ENCODE assay signal across 27 cellular contexts in genomic region chr2:48488545-48488944, GRCh38.
"Had no signal": no experiment of that assay in that cellular context is flagged by ENCODE, and none has a peak within 500 bp of the region (broad histone marks: within the 10 kb centered on the region; RNA-seq: fewer than 3 reads in every experiment).

No MANE protein-coding gene starts in this region.

- H3K27ac Mint-ChIP-seq: naive B cell; natural killer cell treated with Interleukin-12 subunit alpha and Interleukin-12 subunit beta and Interleukin-15 and Interleukin-18, amount 100 ng/mL, for 72 hours; neural progenitor cell; progenitor cell of endocrine pancreas; stimulated activated effector memory CD8-positive, alpha-beta T cell treated with anti-CD3 and anti-CD28 coated beads, Interleukin-12 subunit alpha, Interleukin-12 subunit beta, amount 100 ng/mL, for 72 hours; stimulated activated naive B cell treated with anti-CD40 and anti-IgM and Interleukin-4, amounts not matched to agents 10 μg/mL and 1 μg/mL and 100 μg/mL, for 72 hours; stimulated activated naive CD8-positive, alpha-beta T cell treated with anti-CD3 and anti-CD28 coated beads, Interleukin-15, Interleukin-2, amounts not matched to agents 100 ng/mL and 50 ng/mL, for 24 hours had no signal

- H3K4me1 Mint-ChIP-seq: neural progenitor cell; stimulated activated effector memory CD8-positive, alpha-beta T cell treated with anti-CD3 and anti-CD28 coated beads, Interleukin-12 subunit alpha, Interleukin-12 subunit beta, amount 100 ng/mL, for 72 hours; stimulated activated naive B cell treated with anti-CD40 and anti-IgM and Interleukin-4, amounts not matched to agents 10 μg/mL and 1 μg/mL and 100 μg/mL, for 72 hours had no signal

- H3K4me1 ChIP-seq: neural progenitor cell, parathyroid adenoma, psoas muscle, thyroid gland, tibial nerve, upper lobe of left lung had no signal

- H3K36me3 ChIP-seq: neural progenitor cell, ovary had no signal

- H3K4me3 ChIP-seq: neural progenitor cell, ovary, psoas muscle, stomach, thoracic aorta, thyroid gland, tibial nerve, upper lobe of left lung had no signal

- H3K4me3 Mint-ChIP-seq: naive B cell; naive thymus-derived CD8-positive, alpha-beta T cell; natural killer cell treated with Interleukin-12 subunit alpha and Interleukin-12 subunit beta and Interleukin-15 and Interleukin-18, amount 100 ng/mL, for 72 hours; neural progenitor cell; stimulated activated effector memory CD8-positive, alpha-beta T cell treated with anti-CD3 and anti-CD28 coated beads, Interleukin-12 subunit alpha, Interleukin-12 subunit beta, amount 100 ng/mL, for 72 hours; stimulated activated naive B cell treated with anti-CD40 and anti-IgM and Interleukin-4, amounts not matched to agents 10 μg/mL and 1 μg/mL and 100 μg/mL, for 72 hours; stimulated activated naive CD8-positive, alpha-beta T cell treated with anti-CD3 and anti-CD28 coated beads, Interleukin-15, Interleukin-2, amounts not matched to agents 100 ng/mL and 50 ng/mL, for 24 hours had no signal

- H3K27ac ChIP-seq: neural progenitor cell, ovary, parathyroid adenoma, psoas muscle, thoracic aorta, thyroid gland, tibial nerve, upper lobe of left lung had no signal

- H3K9me3 ChIP-seq: ovary, psoas muscle, stomach, thoracic aorta, thyroid gland, tibial nerve, upper lobe of left lung had no signal

- DNase-seq: naive B cell; naive thymus-derived CD8-positive, alpha-beta T cell; occipital lobe; ovary; posterior cingulate gyrus; psoas muscle; right cardiac atrium; small intestine; stimulated activated CD4-positive, alpha-beta T cell treated with anti-CD3 and anti-CD28 coated beads, Interleukin-15, amount 100 ng/mL, for 24 hours; stimulated activated CD4-positive, alpha-beta T cell treated with anti-CD3 and anti-CD28 coated beads, Interleukin-2, amount 100 ng/mL, for 24 hours; stimulated activated CD4-positive, alpha-beta T cell treated with anti-CD3 and anti-CD28 coated beads, Interleukin-2, amount 100 ng/mL, for 48 hours; stimulated activated CD4-positive, alpha-beta T cell treated with anti-CD3 and anti-CD28 coated beads, Interleukin-4, amount 100 ng/mL, for 24 hours; stimulated activated naive B cell treated with anti-CD40 and anti-IgM and Interleukin-4, amounts not matched to agents 10 μg/mL and 1 μg/mL and 100 μg/mL, for 72 hours; stimulated activated naive CD4-positive, alpha-beta T cell treated with Interleukin-2 at 50 U/mL for 16 hours; stomach; thyroid gland; upper lobe of left lung had no signal

- ATAC-seq: naive thymus-derived CD8-positive, alpha-beta T cell; natural killer cell treated with Interleukin-12 subunit alpha and Interleukin-12 subunit beta and Interleukin-15 and Interleukin-18, amount 100 ng/mL, for 72 hours; psoas muscle; right cardiac atrium; sciatic nerve; stimulated activated effector memory CD8-positive, alpha-beta T cell treated with anti-CD3 and anti-CD28 coated beads, Interleukin-12 subunit alpha, Interleukin-12 subunit beta, amount 100 ng/mL, for 72 hours; stimulated activated naive B cell treated with anti-CD40 and anti-IgM and Interleukin-4, amounts not matched to agents 10 μg/mL and 1 μg/mL and 100 μg/mL, for 72 hours had no signal

- H3K9me3 Mint-ChIP-seq: naive B cell; naive thymus-derived CD8-positive, alpha-beta T cell; natural killer cell treated with Interleukin-12 subunit alpha and Interleukin-12 subunit beta and Interleukin-15 and Interleukin-18, amount 100 ng/mL, for 72 hours; neural progenitor cell; stimulated activated effector memory CD8-positive, alpha-beta T cell treated with anti-CD3 and anti-CD28 coated beads, Interleukin-12 subunit alpha, Interleukin-12 subunit beta, amount 100 ng/mL, for 72 hours; stimulated activated naive B cell treated with anti-CD40 and anti-IgM and Interleukin-4, amounts not matched to agents 10 μg/mL and 1 μg/mL and 100 μg/mL, for 72 hours; stimulated activated naive CD8-positive, alpha-beta T cell treated with anti-CD3 and anti-CD28 coated beads, Interleukin-15, Interleukin-2, amounts not matched to agents 100 ng/mL and 50 ng/mL, for 24 hours had no signal

- H3K27me3 ChIP-seq: neural progenitor cell, ovary, stomach, thyroid gland, tibial nerve, upper lobe of left lung had no signal

- H3K27me3 Mint-ChIP-seq: naive B cell; naive thymus-derived CD8-positive, alpha-beta T cell; natural killer cell treated with Interleukin-12 subunit alpha and Interleukin-12 subunit beta and Interleukin-15 and Interleukin-18, amount 100 ng/mL, for 72 hours; progenitor cell of endocrine pancreas; stimulated activated naive B cell treated with anti-CD40 and anti-IgM and Interleukin-4, amounts not matched to agents 10 μg/mL and 1 μg/mL and 100 μg/mL, for 72 hours; stimulated activated naive CD8-positive, alpha-beta T cell treated with anti-CD3 and anti-CD28 coated beads, Interleukin-15, Interleukin-2, amounts not matched to agents 100 ng/mL and 50 ng/mL, for 24 hours had no signal

- FAIRE-seq: small intestine, urothelium cell line had no signal
